In genomic region chr2:46540496-46541342, GRCh38 we compare ENCODE assay signal across 8 cellular contexts. TPM values are rescaled to one million over a fixed set of nuclear protein-coding genes. Genes with fewer than 3 reads are reported as not detected.
DNase-seq lines count a peak whose midpoint lies in the region; TF ChIP-seq lines count a peak whose summit lies in the region.

No MANE protein-coding gene starts in this region.

- intact Hi-C loops in esophagus muscularis mucosa (cut with DNase I), result no loop called here

- no peaks in the 10 kb centered on the region for H3K9me3 ChIP-seq in ES-I3 (ENCODE audit: control insufficient read depth, insufficient read depth, low read length)
- no peaks in the 10 kb centered on the region for H3K9me3 ChIP-seq in esophagus muscularis mucosa

- H3K27ac ChIP-seq in esophagus muscularis mucosa (replicated peaks in 1 of 4), result peak overlapping the region; percentile 93 to 100 (median 96)

- H3K36me3 ChIP-seq in ES-I3 (ENCODE audit: insufficient read depth, low read length), result no peaks in the 10 kb centered on the region
- H3K36me3 ChIP-seq in esophagus muscularis mucosa, result peaks cover 0 to 4% (median 0%) of the 10 kb centered on the region in 4 donors

- no peak for TF ChIP-seq POLR2A in esophagus muscularis mucosa (IDR thresholded peaks at IDR 0.05; ENCODE audit: low read depth)

- H3K27me3 ChIP-seq in esophagus muscularis mucosa, result no peaks in the 10 kb centered on the region

- TF ChIP-seq EP300 in esophagus muscularis mucosa (IDR thresholded peaks at IDR 0.05), result no peak

- 59% methylated on average over 9 of the region's 9 CpGs for WGBS in esophagus muscularis mucosa

- TF ChIP-seq CTCF in esophagus muscularis mucosa (IDR thresholded peaks at IDR 0.05), result no peak

- peak overlapping the region; percentile 87 for H3K9ac ChIP-seq in ES-I3 (ENCODE audit: low read depth, low read length)

- peak overlapping the region in 1 of 4 donors; percentile 95 for H3K4me3 ChIP-seq in esophagus muscularis mucosa

- DNase-seq in RPMI7951 (ENCODE audit: low read depth) (peak; percentile 80), esophagus muscularis mucosa (ENCODE audit: extremely low spot score) (peak; percentile 85), nucleus accumbens (lab: John Stamatoyannopoulos, UW) (peak in 30 of 56 donors; percentile 18 to 78 (median 42)), NCI-H2171 treated with DMSO at 0.1 percent for 48 hours (lab: John Stamatoyannopoulos, UW) (no peak), NCI-H2029 treated with DMSO at 0.1 percent for 48 hours (lab: John Stamatoyannopoulos, UW) (no peak), NCI-H524 treated with DMSO at 0.1 percent for 48 hours (lab: John Stamatoyannopoulos, UW) (no peak), RPMI8226 (no peak)

- H3K4me1 ChIP-seq in ES-I3 (ENCODE audit: insufficient read depth, low read length) (peaks cover 10% of the 10 kb centered on the region; the same call in 1 of the 2 replicates), esophagus muscularis mucosa (peaks cover 27 to 44% (median 41%) of the 10 kb centered on the region in 4 donors)

RNA-seq across cellular contexts. Expression of gene RHOQ, which starts 1.6 kb away (rescaled TPM):
- total RNA-seq in RPMI7951 (2014; rRNA removed; shearing (Covaris generic)), result 53.3 and 64.2 TPM in 2 replicates
- total RNA-seq in esophagus muscularis mucosa, result 100 to 1,000 TPM; 107 to 168 (median 142) TPM

RNA-seq across cellular contexts. Expression of gene ATP6V1E2, which starts 1.7 kb away (rescaled TPM):
- 4.1 and 7.5 TPM in 2 replicates for total RNA-seq in RPMI7951 (2014; rRNA removed; shearing (Covaris generic))
- 1 to 10 TPM; 3.6 to 7.5 (median 5.5) TPM for total RNA-seq in esophagus muscularis mucosa

Comparison
In these comparisons a context has a peak if more than half of its experiments do, and no peak if none do; other contexts are left out.
1. DNase-seq: peak in RPMI7951 (single experiment), esophagus muscularis mucosa (single experiment) and nucleus accumbens (30 of 56); none in NCI-H2171 treated with DMSO at 0.1 percent for 48 hours (single experiment), NCI-H2029 treated with DMSO at 0.1 percent for 48 hours (single experiment), NCI-H524 treated with DMSO at 0.1 percent for 48 hours (single experiment) and RPMI8226 (single experiment).